1 cellular context compared by ENCODE assay signal in the genomic region with DNA sequence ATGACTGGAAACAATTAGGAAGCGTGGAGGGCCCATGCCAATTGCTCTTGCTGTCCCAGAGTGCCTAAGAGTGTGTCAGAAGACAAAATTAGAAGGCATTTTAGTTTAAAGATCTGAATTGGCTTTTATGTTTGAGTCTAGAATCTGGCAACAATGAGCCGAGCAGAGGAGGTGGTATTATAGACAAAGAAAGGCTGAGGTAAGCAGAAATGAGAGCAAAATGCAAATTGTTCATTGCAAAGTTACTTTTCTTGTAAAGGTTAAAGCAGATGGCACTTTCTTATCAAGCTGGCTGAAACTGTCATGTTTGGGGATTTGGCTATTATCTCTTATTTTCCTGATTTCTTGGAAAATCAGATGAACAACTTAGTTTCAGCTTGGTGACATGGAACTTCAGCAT.
A peak's percentile ranks its signal among the peaks of the same experiment; 100 is the strongest.
TF ChIP-seq lines count a peak whose summit lies in the region.

No MANE protein-coding gene starts in this region.

TF ChIP-seq in IMR-90, 13 proteins besides CTCF, POLR2A, EP300 and RAD21:
- no peak for TF ChIP-seq SMC3 (IDR thresholded peaks at IDR 0.05; ENCODE audit: low read depth, low read length)
- peak; percentile 81 for TF ChIP-seq MAFK (IDR thresholded peaks at IDR 0.05; ENCODE audit: low read depth, low read length)
- TF ChIP-seq MAZ (IDR thresholded peaks at IDR 0.05; ENCODE audit: borderline replicate concordance, low read depth, low read length) = no peak
